20 cellular contexts compared by ENCODE assay signal in genomic region chr10:130185591-130185990, GRCh38.
"Had no signal": no experiment of that assay in that cellular context is flagged by ENCODE, and none has a peak within 500 bp of the region (broad histone marks: within the 10 kb centered on the region; RNA-seq: fewer than 3 reads in every experiment).

No MANE protein-coding gene starts in this region.

- H3K4me1 Mint-ChIP-seq: neural crest cell had no signal

- DNase-seq: cortex of kidney; effector memory CD4-positive, alpha-beta T cell; erythroblast; foreskin keratinocyte; heart left ventricle; hippocampal formation; left colon; mucosa of descending colon; naive thymus-derived CD8-positive, alpha-beta T cell; ovary; sigmoid colon; stimulated activated CD4-positive, alpha-beta T cell treated with anti-CD3 and anti-CD28 coated beads, Interleukin-2, amount 100 ng/mL, for 48 hours; stimulated activated naive CD8-positive, alpha-beta T cell treated with anti-CD3 and anti-CD28 coated beads, Interleukin-15, amount 100 ng/mL, for 72 hours; testis had no signal

- H3K27ac ChIP-seq: foreskin keratinocyte, heart left ventricle, ovary, right atrium auricular region, sigmoid colon, skin epidermis, testis, tibial nerve had no signal

- ATAC-seq: foreskin keratinocyte; heart left ventricle; left colon; mucosa of descending colon; naive thymus-derived CD8-positive, alpha-beta T cell; stimulated activated naive CD8-positive, alpha-beta T cell treated with anti-CD3 and anti-CD28 coated beads, Interleukin-15, amount 100 ng/mL, for 72 hours had no signal

- H3K9me3 Mint-ChIP-seq: central memory CD8-positive, alpha-beta T cell; naive thymus-derived CD8-positive, alpha-beta T cell; neural crest cell; stimulated activated naive CD8-positive, alpha-beta T cell treated with anti-CD3 and anti-CD28 coated beads, Interleukin-15, amount 100 ng/mL, for 72 hours had no signal

- H3K36me3 ChIP-seq: ovary had no signal

- H3K9me3 ChIP-seq: heart left ventricle, mucosa of descending colon, ovary, right atrium auricular region, sigmoid colon, testis, tibial nerve had no signal

- H3K4me1 ChIP-seq: foreskin keratinocyte had no signal

- H3K27me3 ChIP-seq: foreskin keratinocyte, ovary, right atrium auricular region, testis had no signal

- H3K4me3 ChIP-seq: heart left ventricle, mucosa of descending colon, ovary, right atrium auricular region, sigmoid colon, skin epidermis, testis, tibial nerve had no signal

- FAIRE-seq: endothelial cell of umbilical vein had no signal

- H3K27me3 Mint-ChIP-seq: central memory CD8-positive, alpha-beta T cell; naive thymus-derived CD8-positive, alpha-beta T cell; stimulated activated naive CD8-positive, alpha-beta T cell treated with anti-CD3 and anti-CD28 coated beads, Interleukin-15, amount 100 ng/mL, for 72 hours had no signal

- H3K4me3 Mint-ChIP-seq: central memory CD8-positive, alpha-beta T cell; naive thymus-derived CD8-positive, alpha-beta T cell; neural crest cell; stimulated activated naive CD8-positive, alpha-beta T cell treated with anti-CD3 and anti-CD28 coated beads, Interleukin-15, amount 100 ng/mL, for 72 hours had no signal
